9 cellular contexts compared by ENCODE assay signal in genomic region chr9:114348261-114348905, GRCh38. TPM values are rescaled to one million over a fixed set of nuclear protein-coding genes. Genes with fewer than 3 reads are reported as not detected.
A peak's percentile ranks its signal among the peaks of the same experiment; 100 is the strongest.
DNase-seq lines count a peak whose midpoint lies in the region; ATAC-seq and TF ChIP-seq lines count a peak whose summit lies in the region.
"Had no signal": no experiment of that assay in that cellular context is flagged by ENCODE, and none has a peak within 500 bp of the region (broad histone marks: within the 10 kb centered on the region; RNA-seq: fewer than 3 reads in every experiment).

No MANE protein-coding gene starts in this region.

- H3K4me3 ChIP-seq in transverse colon (no peak overlapping the region), lower leg skin (ENCODE audit: low read depth, poor library complexity, severe bottlenecking) (no peak overlapping the region)

- intact Hi-C loops in activated naive CD4-positive, alpha-beta T cell treated with anti-CD3 and anti-CD28 coated beads for 36 hours (cut with micrococcal nuclease) = loop anchor here (2.0 to 5.0 kb wide), 2 partner anchors 139 to 264 kb away; no protein-coding TSS in a partner anchor
- intact Hi-C loops in transverse colon (cut with DNase I; ENCODE audit: low total_unique reads) = loop anchor here (10.0 kb wide), 2 partner anchors 46 to 296 kb away; no protein-coding TSS in a partner anchor
- intact Hi-C loops in lower leg skin (cut with DNase I; ENCODE audit: low total_unique reads) = no loop called here

- H3K27me3 Mint-ChIP-seq in activated naive CD4-positive, alpha-beta T cell treated with anti-CD3 and anti-CD28 coated beads for 36 hours (ENCODE audit: low read depth) = no peaks in the 10 kb centered on the region

- peaks cover 0 to 73% (median 32%) of the 10 kb centered on the region in 4 donors for H3K36me3 ChIP-seq in transverse colon

- CTCF ChIA-PET in activated naive CD4-positive, alpha-beta T cell treated with anti-CD3 and anti-CD28 coated beads for 36 hours (lab: Charles Lee) = interaction anchor here (0.7 to 3.4 kb wide), 3 partner anchors 10 to 38 kb away, joined by 3 to 14 read pairs (median 8); no protein-coding TSS in a partner anchor

- TF ChIP-seq CTCF in transverse colon (IDR thresholded peaks at IDR 0.05) (no peak), lower leg skin (IDR thresholded peaks at IDR 0.05) (no peak)

- peaks cover 50% of the 10 kb centered on the region for H3K4me1 Mint-ChIP-seq in activated naive CD4-positive, alpha-beta T cell treated with anti-CD3 and anti-CD28 coated beads for 36 hours (ENCODE audit: low read depth)

- no peak for DNase-seq in activated naive CD4-positive, alpha-beta T cell treated with anti-CD3 and anti-CD28 coated beads for 36 hours
- no peak for DNase-seq in activated naive CD4-positive, alpha-beta T cell treated with anti-CD3 and anti-CD28 coated beads, Interleukin-2, amount 50 U/mL, for 16 hours
- no peak for DNase-seq in activated naive CD4-positive, alpha-beta T cell treated with anti-CD3 and anti-CD28 coated beads, Interleukin-2, amount 50 U/mL, for 72 hours (ENCODE audit: low spot score in 2 of 2)
- DNase-seq in kidney tubule cell (ENCODE audit: low spot score) (peak; percentile 3), transverse colon (no peak), lower leg skin (ENCODE audit: low spot score in 2 of 2) (no peak), NCI-H2081 treated with DMSO at 0.1 percent for 48 hours (lab: John Stamatoyannopoulos, UW) (no peak)
- DNase-seq: NCI-H146 had no signal

- 60 to 92% methylated on average over 1 to 12 of the region's 12 CpGs for WGBS in transverse colon (ENCODE audit: low coverage in 1 of 2), 2 donors
- 84 to 86% methylated on average over 11 to 12 of the region's 12 CpGs for WGBS in lower leg skin, 2 donors

- no peak for ATAC-seq in activated naive CD4-positive, alpha-beta T cell treated with anti-CD3 and anti-CD28 coated beads, Interleukin-2, amount 50 U/mL, for 72 hours
- no peak for ATAC-seq in GM18861 (IDR thresholded peaks at IDR 0.05; ENCODE audit: unreplicated experiment)

- H3K4me1 ChIP-seq in transverse colon = peaks cover 6 to 20% (median 8%) of the 10 kb centered on the region in 4 donors

- no peak for TF ChIP-seq EP300 in transverse colon (IDR thresholded peaks at IDR 0.05; ENCODE audit: low read depth)

- TF ChIP-seq POLR2A in transverse colon (IDR thresholded peaks at IDR 0.05) = no peak
- no peak for TF ChIP-seq POLR2A in lower leg skin (IDR thresholded peaks at IDR 0.05)

- no peaks in the 10 kb centered on the region for H3K9me3 Mint-ChIP-seq in activated naive CD4-positive, alpha-beta T cell treated with anti-CD3 and anti-CD28 coated beads for 36 hours
- H3K9me3 Mint-ChIP-seq in activated naive CD4-positive, alpha-beta T cell treated with anti-CD3 and anti-CD28 coated beads, Interleukin-2, amount 50 U/mL, for 72 hours = no peaks in the 10 kb centered on the region

- no peaks in the 10 kb centered on the region for H3K27me3 ChIP-seq in transverse colon

- in situ Hi-C loops in transverse colon (cut with MboI; ENCODE audit: low pct_ligation_motif_present in 1 of 4, low pct_unique_long_range_greater_than_20kb in 1 of 4, low sequenced_read_pairs in 3 of 4) = no loop called here

- no peaks in the 10 kb centered on the region for H3K9me3 ChIP-seq in transverse colon

- H3K4me3 Mint-ChIP-seq in activated naive CD4-positive, alpha-beta T cell treated with anti-CD3 and anti-CD28 coated beads for 36 hours = peak overlapping the region; percentile 24

- peak overlapping the region; percentile 98 for H3K27ac Mint-ChIP-seq in activated naive CD4-positive, alpha-beta T cell treated with anti-CD3 and anti-CD28 coated beads for 36 hours
- peak overlapping the region; percentile 91 to 97 for H3K27ac Mint-ChIP-seq in activated naive CD4-positive, alpha-beta T cell treated with anti-CD3 and anti-CD28 coated beads, Interleukin-2, amount 50 U/mL, for 72 hours

- H3K27ac ChIP-seq in transverse colon = peak overlapping the region; percentile 68 to 79 (median 71)

- peaks cover 77% of the 10 kb centered on the region for H3K36me3 Mint-ChIP-seq in activated naive CD4-positive, alpha-beta T cell treated with anti-CD3 and anti-CD28 coated beads for 36 hours (ENCODE audit: low read depth)
- H3K36me3 Mint-ChIP-seq in activated naive CD4-positive, alpha-beta T cell treated with anti-CD3 and anti-CD28 coated beads, Interleukin-2, amount 50 U/mL, for 72 hours = peaks cover 34 to 58% of the 10 kb centered on the region in 2 donors

RNA-seq across cellular contexts. Expression of gene ORM2, which starts 18.7 kb away (rescaled TPM):
- total RNA-seq in activated naive CD4-positive, alpha-beta T cell treated with anti-CD3 and anti-CD28 coated beads for 36 hours = not detected
- not detected for total RNA-seq in activated naive CD4-positive, alpha-beta T cell treated with anti-CD3 and anti-CD28 coated beads, Interleukin-2, amount 50 U/mL, for 72 hours
- total RNA-seq in transverse colon = not detected
- not detected for total RNA-seq in lower leg skin

RNA-seq across cellular contexts. Expression of gene ORM1, which starts 25.5 kb away (rescaled TPM):
- total RNA-seq in activated naive CD4-positive, alpha-beta T cell treated with anti-CD3 and anti-CD28 coated beads for 36 hours = not detected
- not detected for total RNA-seq in activated naive CD4-positive, alpha-beta T cell treated with anti-CD3 and anti-CD28 coated beads, Interleukin-2, amount 50 U/mL, for 72 hours
- total RNA-seq in transverse colon (not detected), lower leg skin (not detected)

RNA-seq across cellular contexts. Expression of gene AKNA, which starts 39.4 kb away (rescaled TPM):
- 100 to 1,000 TPM; 107 to 118 TPM for total RNA-seq in activated naive CD4-positive, alpha-beta T cell treated with anti-CD3 and anti-CD28 coated beads for 36 hours
- total RNA-seq in activated naive CD4-positive, alpha-beta T cell treated with anti-CD3 and anti-CD28 coated beads, Interleukin-2, amount 50 U/mL, for 72 hours = 100 to 1,000 TPM; 165 to 174 TPM
- total RNA-seq in transverse colon = 10 to 100 TPM; 34.8 to 63.2 (median 48.6) TPM
- total RNA-seq in lower leg skin = 10 to 100 TPM in 1 of 4 donors, 1 to 10 TPM in 3; 6.4 to 13.2 (median 8.0) TPM
